Comparison of ENCODE assay signal across 1 cellular context in the genomic region with DNA sequence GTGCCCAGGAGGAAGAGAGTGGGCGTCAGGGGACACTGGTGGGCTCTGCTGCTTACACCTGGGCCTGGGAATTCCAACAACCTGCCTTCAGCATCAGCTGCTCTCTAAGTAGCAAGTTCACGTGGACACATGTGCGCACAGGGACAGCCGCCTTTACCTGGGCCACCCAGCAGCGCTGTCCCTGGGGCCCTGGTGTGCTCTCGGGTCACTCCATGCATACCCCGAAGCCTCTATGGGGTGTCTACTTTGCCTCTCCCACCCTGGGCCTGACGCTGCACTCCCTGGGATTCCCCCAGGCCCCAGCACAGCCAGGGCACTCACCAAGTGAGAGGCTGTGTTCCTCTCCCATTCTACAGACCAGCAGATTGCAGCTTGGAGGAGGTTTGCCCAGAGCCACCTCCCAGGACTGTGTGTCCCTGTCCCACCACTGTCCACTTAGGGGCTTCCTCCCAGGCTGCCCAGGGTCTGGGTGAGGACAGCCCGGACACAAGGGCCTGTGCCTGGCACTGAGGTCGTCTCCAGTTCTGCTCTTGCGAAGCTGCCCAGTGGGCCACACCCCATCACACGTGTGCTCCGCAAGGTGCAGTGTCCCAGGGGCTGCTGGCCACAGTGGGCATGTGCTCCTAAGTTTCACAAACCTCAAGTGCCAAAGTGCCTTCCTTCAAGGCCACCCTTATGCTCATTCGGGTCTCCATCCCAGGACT.
TF ChIP-seq lines count a peak whose summit lies in the region.

No MANE protein-coding gene starts in this region.

TF ChIP-seq in GM23338, 12 proteins besides CTCF, POLR2A, EP300 and RAD21 (continued from another document):
- TF ChIP-seq, protein P1, sequence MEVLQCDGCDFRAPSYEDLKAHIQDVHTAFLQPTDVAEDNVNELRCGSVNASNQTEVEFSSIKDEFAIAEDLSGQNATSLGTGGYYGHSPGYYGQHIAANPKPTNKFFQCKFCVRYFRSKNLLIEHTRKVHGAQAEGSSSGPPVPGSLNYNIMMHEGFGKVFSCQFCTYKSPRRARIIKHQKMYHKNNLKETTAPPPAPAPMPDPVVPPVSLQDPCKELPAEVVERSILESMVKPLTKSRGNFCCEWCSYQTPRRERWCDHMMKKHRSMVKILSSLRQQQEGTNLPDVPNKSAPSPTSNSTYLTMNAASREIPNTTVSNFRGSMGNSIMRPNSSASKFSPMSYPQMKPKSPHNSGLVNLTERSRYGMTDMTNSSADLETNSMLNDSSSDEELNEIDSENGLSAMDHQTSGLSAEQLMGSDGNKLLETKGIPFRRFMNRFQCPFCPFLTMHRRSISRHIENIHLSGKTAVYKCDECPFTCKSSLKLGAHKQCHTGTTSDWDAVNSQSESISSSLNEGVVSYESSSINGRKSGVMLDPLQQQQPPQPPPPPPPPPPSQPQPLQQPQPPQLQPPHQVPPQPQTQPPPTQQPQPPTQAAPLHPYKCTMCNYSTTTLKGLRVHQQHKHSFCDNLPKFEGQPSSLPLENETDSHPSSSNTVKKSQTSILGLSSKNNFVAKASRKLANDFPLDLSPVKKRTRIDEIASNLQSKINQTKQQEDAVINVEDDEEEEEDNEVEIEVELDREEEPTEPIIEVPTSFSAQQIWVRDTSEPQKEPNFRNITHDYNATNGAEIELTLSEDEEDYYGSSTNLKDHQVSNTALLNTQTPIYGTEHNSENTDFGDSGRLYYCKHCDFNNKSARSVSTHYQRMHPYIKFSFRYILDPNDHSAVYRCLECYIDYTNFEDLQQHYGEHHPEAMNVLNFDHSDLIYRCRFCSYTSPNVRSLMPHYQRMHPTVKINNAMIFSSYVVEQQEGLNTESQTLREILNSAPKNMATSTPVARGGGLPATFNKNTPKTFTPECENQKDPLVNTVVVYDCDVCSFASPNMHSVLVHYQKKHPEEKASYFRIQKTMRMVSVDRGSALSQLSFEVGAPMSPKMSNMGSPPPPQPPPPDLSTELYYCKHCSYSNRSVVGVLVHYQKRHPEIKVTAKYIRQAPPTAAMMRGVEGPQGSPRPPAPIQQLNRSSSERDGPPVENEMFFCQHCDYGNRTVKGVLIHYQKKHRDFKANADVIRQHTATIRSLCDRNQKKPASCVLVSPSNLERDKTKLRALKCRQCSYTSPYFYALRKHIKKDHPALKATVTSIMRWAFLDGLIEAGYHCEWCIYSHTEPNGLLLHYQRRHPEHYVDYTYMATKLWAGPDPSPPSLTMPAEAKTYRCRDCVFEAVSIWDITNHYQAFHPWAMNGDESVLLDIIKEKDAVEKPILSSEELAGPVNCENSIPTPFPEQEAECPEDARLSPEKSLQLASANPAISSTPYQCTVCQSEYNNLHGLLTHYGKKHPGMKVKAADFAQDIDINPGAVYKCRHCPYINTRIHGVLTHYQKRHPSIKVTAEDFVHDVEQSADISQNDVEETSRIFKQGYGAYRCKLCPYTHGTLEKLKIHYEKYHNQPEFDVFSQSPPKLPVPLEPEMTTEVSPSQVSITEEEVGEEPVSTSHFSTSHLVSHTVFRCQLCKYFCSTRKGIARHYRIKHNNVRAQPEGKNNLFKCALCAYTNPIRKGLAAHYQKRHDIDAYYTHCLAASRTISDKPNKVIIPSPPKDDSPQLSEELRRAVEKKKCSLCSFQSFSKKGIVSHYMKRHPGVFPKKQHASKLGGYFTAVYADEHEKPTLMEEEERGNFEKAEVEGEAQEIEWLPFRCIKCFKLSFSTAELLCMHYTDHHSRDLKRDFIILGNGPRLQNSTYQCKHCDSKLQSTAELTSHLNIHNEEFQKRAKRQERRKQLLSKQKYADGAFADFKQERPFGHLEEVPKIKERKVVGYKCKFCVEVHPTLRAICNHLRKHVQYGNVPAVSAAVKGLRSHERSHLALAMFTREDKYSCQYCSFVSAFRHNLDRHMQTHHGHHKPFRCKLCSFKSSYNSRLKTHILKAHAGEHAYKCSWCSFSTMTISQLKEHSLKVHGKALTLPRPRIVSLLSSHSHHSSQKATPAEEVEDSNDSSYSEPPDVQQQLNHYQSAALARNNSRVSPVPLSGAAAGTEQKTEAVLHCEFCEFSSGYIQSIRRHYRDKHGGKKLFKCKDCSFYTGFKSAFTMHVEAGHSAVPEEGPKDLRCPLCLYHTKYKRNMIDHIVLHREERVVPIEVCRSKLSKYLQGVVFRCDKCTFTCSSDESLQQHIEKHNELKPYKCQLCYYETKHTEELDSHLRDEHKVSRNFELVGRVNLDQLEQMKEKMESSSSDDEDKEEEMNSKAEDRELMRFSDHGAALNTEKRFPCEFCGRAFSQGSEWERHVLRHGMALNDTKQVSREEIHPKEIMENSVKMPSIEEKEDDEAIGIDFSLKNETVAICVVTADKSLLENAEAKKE (CRISPR knock-in tag; IDR thresholded peaks at IDR 0.05) = no peak
- TF ChIP-seq ZNF331 (CRISPR knock-in tag; IDR thresholded peaks at IDR 0.05; ENCODE audit: low read depth) (no peak), STAT1 (IDR thresholded peaks at IDR 0.05; ENCODE audit: unreplicated experiment) (no peak), ZNF114 (CRISPR knock-in tag; IDR thresholded peaks at IDR 0.05) (no peak)
